32 cellular contexts compared by ENCODE assay signal in the genomic region with DNA sequence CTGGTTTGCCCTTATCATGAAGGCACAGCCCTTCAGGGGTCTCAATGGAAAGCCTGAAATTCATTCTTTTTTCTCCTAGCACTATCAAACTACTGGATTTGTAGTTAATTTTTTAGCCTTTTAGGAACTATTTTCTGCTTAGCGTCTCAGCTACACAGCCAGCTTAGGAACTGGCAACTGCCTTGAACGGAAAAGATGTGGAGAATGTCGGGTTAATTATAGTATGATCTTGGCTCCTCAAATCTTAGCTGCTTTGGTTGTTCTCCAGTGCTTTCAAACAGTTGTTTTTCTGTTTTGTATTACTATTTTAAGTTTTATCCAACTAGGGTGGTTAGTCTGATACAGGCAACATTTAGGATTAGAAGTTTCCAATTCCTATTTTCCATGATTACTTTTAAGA.
"Had no signal": no experiment of that assay in that cellular context is flagged by ENCODE, and none has a peak within 500 bp of the region (broad histone marks: within the 10 kb centered on the region; RNA-seq: fewer than 3 reads in every experiment).

No MANE protein-coding gene starts in this region.

- H3K4me1 ChIP-seq: lower lobe of right lung, uterus had no signal

- H3K27me3 ChIP-seq: body of pancreas, tibial artery, uterus had no signal

- H3K9me3 ChIP-seq: body of pancreas, lower lobe of right lung, mucosa of descending colon, tibial artery, uterus had no signal

- H3K4me3 Mint-ChIP-seq: activated naive CD4-positive, alpha-beta T cell treated with anti-CD3 and anti-CD28 coated beads, Interleukin-2, amount 10 ng/mL, durations not matched to agents 7 days and 5 days; activated naive CD8-positive, alpha-beta T cell treated with anti-CD3 and anti-CD28 coated beads, Interleukin-2, amount 50 U/mL, for 24 hours; activated T-cell treated with anti-CD3 and anti-CD28 coated beads, Interleukin-2, amount 50 U/mL, for 72 hours; naive thymus-derived CD4-positive, alpha-beta T cell; stimulated activated naive CD8-positive, alpha-beta T cell treated with anti-CD3 and anti-CD28 coated beads, Interleukin-15, Interleukin-2, amounts not matched to agents 100 ng/mL and 50 ng/mL, for 24 hours; WTC11 had no signal

- H3K9me3 Mint-ChIP-seq: activated naive CD4-positive, alpha-beta T cell treated with anti-CD3 and anti-CD28 coated beads, Interleukin-2, amount 10 ng/mL, durations not matched to agents 7 days and 5 days; activated naive CD8-positive, alpha-beta T cell treated with anti-CD3 and anti-CD28 coated beads, Interleukin-2, amount 50 U/mL, for 24 hours; activated T-cell treated with anti-CD3 and anti-CD28 coated beads, Interleukin-2, amount 50 U/mL, for 72 hours; stimulated activated naive CD8-positive, alpha-beta T cell treated with anti-CD3 and anti-CD28 coated beads, Interleukin-15, Interleukin-2, amounts not matched to agents 100 ng/mL and 50 ng/mL, for 24 hours; WTC11 had no signal

- H3K4me3 ChIP-seq: body of pancreas, lower lobe of right lung, mucosa of descending colon, tibial artery, uterus had no signal

- H3K27ac ChIP-seq: body of pancreas, lower lobe of right lung, uterus had no signal

- H3K27ac Mint-ChIP-seq: activated naive CD8-positive, alpha-beta T cell treated with anti-CD3 and anti-CD28 coated beads, Interleukin-2, amount 50 U/mL, for 24 hours; stimulated activated naive CD8-positive, alpha-beta T cell treated with anti-CD3 and anti-CD28 coated beads, Interleukin-15, Interleukin-2, amounts not matched to agents 100 ng/mL and 50 ng/mL, for 24 hours; WTC11 had no signal

- H3K27me3 Mint-ChIP-seq: activated naive CD4-positive, alpha-beta T cell treated with anti-CD3 and anti-CD28 coated beads, Interleukin-2, amount 10 ng/mL, durations not matched to agents 7 days and 5 days; activated naive CD8-positive, alpha-beta T cell treated with anti-CD3 and anti-CD28 coated beads, Interleukin-2, amount 50 U/mL, for 24 hours; naive thymus-derived CD4-positive, alpha-beta T cell; stimulated activated naive CD8-positive, alpha-beta T cell treated with anti-CD3 and anti-CD28 coated beads, Interleukin-15, Interleukin-2, amounts not matched to agents 100 ng/mL and 50 ng/mL, for 24 hours had no signal

- H3K36me3 ChIP-seq: uterus had no signal

- ATAC-seq: activated naive CD8-positive, alpha-beta T cell treated with anti-CD3 and anti-CD28 coated beads, Interleukin-2, amount 50 U/mL, for 24 hours; activated T-cell treated with anti-CD3 and anti-CD28 coated beads, Interleukin-2, amount 50 U/mL, for 72 hours; body of pancreas; esophagus mucosa; left colon; lower lobe of right lung; mucosa of descending colon; naive thymus-derived CD4-positive, alpha-beta T cell; WTC11 had no signal

- FAIRE-seq: endothelial cell of umbilical vein had no signal

- DNase-seq: activated CD4-positive, alpha-beta T cell treated with anti-CD3 and anti-CD28 coated beads for 4 hours; activated CD4-positive, alpha-beta T cell treated with anti-CD3 and anti-CD28 coated beads, Interleukin-2, amount 50 U/mL, for 48 hours; activated CD8-positive, alpha-beta memory T cell treated with anti-CD3 and anti-CD28 coated beads, Interleukin-2, amount 50 U/mL, for 48 hours; activated effector memory CD4-positive, alpha-beta T cell treated with Interleukin-2 at 50 U/mL for 16 hours; activated naive CD4-positive, alpha-beta T cell treated with anti-CD3 and anti-CD28 coated beads, Interleukin-2, amount 10 ng/mL, durations not matched to agents 7 days and 5 days; activated naive CD8-positive, alpha-beta T cell treated with anti-CD3 and anti-CD28 coated beads, Interleukin-2, amount 50 U/mL, for 24 hours; activated T-cell treated with anti-CD3 and anti-CD28 coated beads, Interleukin-2, amount 50 U/mL, for 72 hours; body of pancreas; caudate nucleus; dermis blood vessel endothelial cell; effector memory CD4-positive, alpha-beta T cell; foreskin melanocyte; glutamatergic neuron; hypothalamus; islet precursor cell; left colon; lower lobe of right lung; mesendoderm; mucosa of descending colon; naive thymus-derived CD4-positive, alpha-beta T cell; retina; stimulated activated CD4-positive, alpha-beta T cell treated with anti-CD3 and anti-CD28 coated beads, Interleukin-12 subunit alpha, Interleukin-12 subunit beta, amount 100 ng/mL, for 4 hours; stimulated activated CD4-positive, alpha-beta T cell treated with anti-CD3 and anti-CD28 coated beads, Interleukin-1b, Interleukin-23, amount 100 ng/mL, for 48 hours; substantia nigra; T-helper 1 cell; T-helper 9 cell; tibial artery; uterus had no signal
